In the genomic region with DNA sequence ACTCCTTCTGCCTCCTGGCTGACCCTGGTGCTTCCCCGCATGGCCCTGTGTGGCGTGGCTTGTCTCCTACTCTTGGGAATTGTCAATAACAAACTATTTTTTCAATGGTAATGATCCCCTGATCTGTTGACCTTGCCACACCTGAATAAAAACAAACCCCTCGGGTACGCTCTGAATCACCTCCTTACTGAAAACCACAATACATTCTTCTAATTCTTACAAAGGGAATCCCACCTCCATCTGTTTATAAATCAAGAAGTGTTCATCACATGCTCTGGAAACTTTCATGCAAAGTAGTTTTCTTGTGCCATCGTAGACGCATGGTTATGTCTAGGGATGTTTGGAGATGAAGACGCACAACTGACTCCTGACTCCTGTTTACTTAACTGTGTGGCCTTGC, we compare ENCODE assay signal across 26 cellular contexts.
DNase-seq lines count a peak whose midpoint lies in the region; ATAC-seq and TF ChIP-seq lines count a peak whose summit lies in the region.
"Had no signal": no experiment of that assay in that cellular context is flagged by ENCODE, and none has a peak within 500 bp of the region (broad histone marks: within the 10 kb centered on the region; RNA-seq: fewer than 3 reads in every experiment).

No MANE protein-coding gene starts in this region.

- no peak overlapping the region for H3K27ac Mint-ChIP-seq in CD4-positive, alpha-beta memory T cell
- H3K27ac Mint-ChIP-seq: activated CD4-positive, alpha-beta memory T cell treated with anti-CD3 and anti-CD28 coated beads for 36 hours; naive thymus-derived CD4-positive, alpha-beta T cell; stimulated activated naive CD8-positive, alpha-beta T cell treated with anti-CD3 and anti-CD28 coated beads, Interleukin-15, amount 100 ng/mL, for 72 hours had no signal

- no peak overlapping the region for H2BK5ac ChIP-seq in IMR-90 (ENCODE audit: low read depth, low read length, poor library complexity, severe bottlenecking)

- H3K56ac ChIP-seq in IMR-90 (ENCODE audit: extremely low read depth, insufficient read depth, low read length) = no peak overlapping the region

- peaks cover 0 to 19% of the 10 kb centered on the region in 2 donors for H3K27me3 Mint-ChIP-seq in CD4-positive, alpha-beta memory T cell

- H2BK20ac ChIP-seq in IMR-90 (ENCODE audit: low read depth, low read length) = peak overlapping the region; percentile 33

- H4K20me1 ChIP-seq in IMR-90 (ENCODE audit: insufficient read depth, low read length) = no peaks in the 10 kb centered on the region

- no peak overlapping the region for H3K4me2 ChIP-seq in IMR-90 (ENCODE audit: low read depth, low read length)
- H3K4me2 ChIP-seq: A549 had no signal

- H2BK15ac ChIP-seq in IMR-90 (ENCODE audit: low read depth, low read length) = peak overlapping the region; percentile 6; the same call in 2 of the 3 replicates

- peak overlapping the region; percentile 9; the same call in 1 of the 2 replicates for H4K5ac ChIP-seq in IMR-90 (ENCODE audit: low read depth, low read length)

- H3K9ac ChIP-seq in IMR-90 (ENCODE audit: low read depth, low read length) = no peak overlapping the region

- H3K79me1 ChIP-seq in IMR-90 (ENCODE audit: low read depth in 1 of 2, low read length in 2 of 2) = 0 out of 4 replicates have a peak, but pooled peaks cover 0 to 2% of the 10 kb centered on the region in 2 experiments

- H3K4me3 Mint-ChIP-seq in CD4-positive, alpha-beta memory T cell = no peak overlapping the region
- H3K4me3 Mint-ChIP-seq: activated CD4-positive, alpha-beta memory T cell treated with anti-CD3 and anti-CD28 coated beads for 36 hours; naive thymus-derived CD4-positive, alpha-beta T cell; stimulated activated naive CD8-positive, alpha-beta T cell treated with anti-CD3 and anti-CD28 coated beads, Interleukin-15, amount 100 ng/mL, for 72 hours had no signal

- H4K8ac ChIP-seq in IMR-90 (ENCODE audit: low read depth in 2 of 2, low read length in 2 of 2) = 0 out of 4 replicates have a peak overlapping the region, but pooled peaks of 1 of the 2 experiments have one; percentile 2

- ATAC-seq in IMR-90 (ENCODE audit: low read depth) = peak; percentile 24
- no peak for ATAC-seq in HG02678 (IDR thresholded peaks at IDR 0.05; ENCODE audit: unreplicated experiment)
- ATAC-seq in Right ventricle myocardium superior (ENCODE audit: poor library complexity) = no peak
- ATAC-seq: A549; naive thymus-derived CD4-positive, alpha-beta T cell; stimulated activated naive CD8-positive, alpha-beta T cell treated with anti-CD3 and anti-CD28 coated beads, Interleukin-15, amount 100 ng/mL, for 72 hours had no signal

- H3K18ac ChIP-seq in IMR-90 (ENCODE audit: low read depth, low read length) = peak overlapping the region; percentile 11; the same call in 1 of the 2 replicates

- no peak overlapping the region for H4K91ac ChIP-seq in IMR-90 (ENCODE audit: insufficient read depth, low read depth, low read length)

- peaks cover 16% of the 10 kb centered on the region for H3K4me1 ChIP-seq in IMR-90 (ENCODE audit: control insufficient read depth, insufficient read depth, low read length)
- H3K4me1 ChIP-seq in CD4-positive, alpha-beta memory T cell (ENCODE audit: insufficient read depth, low read length) = no peaks in the 10 kb centered on the region
- H3K4me1 ChIP-seq: A549, BE2C had no signal

- no peaks in the 10 kb centered on the region for H3K4me1 Mint-ChIP-seq in CD4-positive, alpha-beta memory T cell
- H3K4me1 Mint-ChIP-seq: naive thymus-derived CD4-positive, alpha-beta T cell; stimulated activated naive CD8-positive, alpha-beta T cell treated with anti-CD3 and anti-CD28 coated beads, Interleukin-15, amount 100 ng/mL, for 72 hours had no signal

- 42% methylated on average over 3 of the region's 7 CpGs; no CpG with 5 or more reads in 1 of the 2 experiments for WGBS in IMR-90 (ENCODE audit: extremely low coverage in 2 of 2, insufficient read length in 1 of 2), 2 experiments

- no peak for TF ChIP-seq RAD21 in IMR-90 (IDR thresholded peaks at IDR 0.05; ENCODE audit: low read length)

- in situ Hi-C loops in IMR-90 (cut with MboI; ENCODE audit: low sequenced_read_pairs) (loop anchor here (25.0 kb wide), 1 partner anchor 423 kb away; no protein-coding TSS in a partner anchor), astrocyte of the cerebellum (cut with HindIII; ENCODE audit: low sequenced_read_pairs) (no loop called here)

- H3K14ac ChIP-seq in IMR-90 (replicated peaks; ENCODE audit: low read depth, low read length) = peak overlapping the region; percentile 81

- intact Hi-C loops in IMR-90 (cut with micrococcal nuclease) = loop anchor here (5.0 kb wide), 1 partner anchor 283 kb away; no protein-coding TSS in a partner anchor
- intact Hi-C loops in CD4-positive, alpha-beta memory T cell (cut with micrococcal nuclease) = no loop called here
- intact Hi-C loops in Right ventricle myocardium superior (cut with DNase I) = no loop called here

- peak overlapping the region; percentile 25; the same call in 1 of the 2 replicates for H2BK120ac ChIP-seq in IMR-90 (ENCODE audit: low read depth, low read length)

- H3K27me3 ChIP-seq in AG04450 (ENCODE audit: control insufficient read depth, insufficient read depth, low read length) (no peaks in the 10 kb centered on the region), IMR-90 (ENCODE audit: control insufficient read depth, insufficient read depth, low read length) (peaks cover 3% of the 10 kb centered on the region; the same call in 1 of the 2 replicates), kidney epithelial cell (ENCODE audit: control insufficient read depth, insufficient read depth, low read length) (no peaks in the 10 kb centered on the region)
- H3K27me3 ChIP-seq in CD4-positive, alpha-beta memory T cell (ENCODE audit: insufficient read depth, low read length) = no peaks in the 10 kb centered on the region
- H3K27me3 ChIP-seq: BE2C, thyroid gland had no signal

- DNase-seq in AG04450 (ENCODE audit: low read depth, low spot score) = peak; percentile 34
- peak; percentile 52 for DNase-seq in IMR-90
- DNase-seq in astrocyte of the cerebellum (ENCODE audit: low read depth) = peak; percentile 49
- DNase-seq in kidney epithelial cell (ENCODE audit: low read depth) = peak; percentile 71
- no peak for DNase-seq in GM20000 (ENCODE audit: low spot score)
- DNase-seq in CD4-positive, alpha-beta memory T cell = no peak
- no peak for DNase-seq in Right ventricle myocardium superior
- DNase-seq: activated CD4-positive, alpha-beta memory T cell treated with anti-CD3 and anti-CD28 coated beads for 36 hours; activated CD8-positive, alpha-beta memory T cell treated with anti-CD3 and anti-CD28 coated beads, Interleukin-2, amount 50 U/mL, for 4 hours; activated naive CD4-positive, alpha-beta T cell treated with anti-CD3 and anti-CD28 coated beads, Interleukin-2, amount 50 U/mL, for 16 hours; amygdala; BE2C; central memory CD4-positive, alpha-beta T cell; dermis blood vessel endothelial cell; midbrain; naive thymus-derived CD4-positive, alpha-beta T cell; NCI-H1092; NCI-H187 treated with DMSO at 0.1 percent for 48 hours; NCI-H526 treated with DMSO at 0.1 percent for 48 hours; occipital lobe; stimulated activated naive CD8-positive, alpha-beta T cell treated with anti-CD3 and anti-CD28 coated beads, Interleukin-15, amount 100 ng/mL, for 72 hours; T-helper 1 cell; thyroid gland had no signal

- H3K9me1 ChIP-seq in IMR-90 (ENCODE audit: insufficient read depth, low read length) = peaks cover 14% of the 10 kb centered on the region

- POLR2A ChIA-PET in AG04450 (lab: Yijun Ruan, JAX) (no interaction called here), IMR-90 (lab: Charles Lee; ENCODE audit: unreplicated experiment) (no interaction called here)
- POLR2A ChIA-PET in CD4-positive, alpha-beta memory T cell (lab: Charles Lee; ENCODE audit: partially characterized antibody) = no interaction called here

- TF ChIP-seq CTCF in AG04450 (IDR thresholded peaks at IDR 0.05; ENCODE audit: low read depth, low read length) = no peak
- TF ChIP-seq CTCF in IMR-90 (conservative IDR thresholded peaks at IDR 0.05; ENCODE audit: low read depth, low read length) = no peak
- no peak for TF ChIP-seq CTCF in astrocyte of the cerebellum (IDR thresholded peaks at IDR 0.05; ENCODE audit: low read depth, low read length, missing control alignments)
- TF ChIP-seq CTCF in kidney epithelial cell (IDR thresholded peaks at IDR 0.05; ENCODE audit: insufficient read depth, low read length, poor library complexity, severe bottlenecking) = no peak
- TF ChIP-seq CTCF in GM20000 (IDR thresholded peaks at IDR 0.05; ENCODE audit: extremely low read depth, missing control alignments) = no peak

- dilution Hi-C loops in IMR-90 (cut with HindIII; ENCODE audit: low sequenced_read_pairs, unreplicated experiment) = no loop called here

- H3K9me3 ChIP-seq in AG04450 (ENCODE audit: control insufficient read depth, insufficient read depth, low read length) = peaks cover 7% of the 10 kb centered on the region
- no peaks in the 10 kb centered on the region for H3K9me3 ChIP-seq in IMR-90 (ENCODE audit: control insufficient read depth, insufficient read depth, low read length)
- H3K9me3 ChIP-seq in CD4-positive, alpha-beta memory T cell (ENCODE audit: control insufficient read depth in 1 of 2, low read length in 2 of 2) = no peaks in the 10 kb centered on the region
- H3K9me3 ChIP-seq: A549, BE2C, thyroid gland had no signal

- H2AK5ac ChIP-seq in IMR-90 (ENCODE audit: low read depth, low read length) = peak overlapping the region; percentile 61

- H2AK9ac ChIP-seq in IMR-90 (replicated peaks; ENCODE audit: low read depth, low read length, poor library complexity) = peak overlapping the region; percentile 67

- H3K36me3 ChIP-seq in IMR-90 (ENCODE audit: control insufficient read depth, insufficient read depth, low read length) = no peaks in the 10 kb centered on the region
- no peaks in the 10 kb centered on the region for H3K36me3 ChIP-seq in kidney epithelial cell (ENCODE audit: control insufficient read depth, insufficient read depth, low read length)
- no peaks in the 10 kb centered on the region for H3K36me3 ChIP-seq in CD4-positive, alpha-beta memory T cell (ENCODE audit: insufficient read depth, low read length)
- H3K36me3 ChIP-seq: BE2C, thyroid gland had no signal

- no TSS peak for BruUV-seq in IMR-90 (replicated peaks; lab: Mats Ljungman, UMichigan)

- H3K36me3 Mint-ChIP-seq in CD4-positive, alpha-beta memory T cell = no peaks in the 10 kb centered on the region
- H3K36me3 Mint-ChIP-seq: activated CD4-positive, alpha-beta memory T cell treated with anti-CD3 and anti-CD28 coated beads for 36 hours; naive thymus-derived CD4-positive, alpha-beta T cell had no signal

- no peak overlapping the region for H2AFZ ChIP-seq in IMR-90 (replicated peaks; ENCODE audit: low read length, poor library complexity)

- H3K27ac ChIP-seq in AG04450 (ENCODE audit: low read depth, low read length) = no peak overlapping the region
- H3K27ac ChIP-seq in IMR-90 (ENCODE audit: insufficient read depth, low read length) = no peak overlapping the region
- H3K27ac ChIP-seq in CD4-positive, alpha-beta memory T cell (ENCODE audit: low read depth, low read length) = no peak overlapping the region
- H3K27ac ChIP-seq: A549, skin epidermis, thyroid gland had no signal

- no peak for TF ChIP-seq POLR2A in IMR-90 (IDR thresholded peaks at IDR 0.05; ENCODE audit: low read depth, low read length)

- CTCF ChIA-PET in AG04450 (lab: Charles Lee) (interaction anchor here (1.4 kb wide), 1 partner anchor 9 kb away, joined by 6 read pairs; no protein-coding TSS in a partner anchor), IMR-90 (lab: Yijun Ruan, JAX) (no interaction called here)
- CTCF ChIA-PET in CD4-positive, alpha-beta memory T cell (lab: Charles Lee; ENCODE audit: partially characterized antibody) = no interaction called here

- H3K4me3 ChIP-seq in AG04450 (ENCODE audit: low read depth, low read length) (no peak overlapping the region), IMR-90 (ENCODE audit: insufficient read depth, low read depth, low read length) (no peak overlapping the region), astrocyte of the cerebellum (ENCODE audit: low read depth, low read length) (no peak overlapping the region), kidney epithelial cell (ENCODE audit: low read depth, low read length) (no peak overlapping the region)
- no peak overlapping the region for H3K4me3 ChIP-seq in CD4-positive, alpha-beta memory T cell (ENCODE audit: low read length in 2 of 2)
- H3K4me3 ChIP-seq: A549, skin epidermis, thyroid gland had no signal

- peak overlapping the region; percentile 68 for H3K4ac ChIP-seq in IMR-90 (ENCODE audit: low read depth, low read length)

- H3K9me3 Mint-ChIP-seq in CD4-positive, alpha-beta memory T cell = peaks cover 0 to 4% (median 0%) of the 10 kb centered on the region in 8 donors
- H3K9me3 Mint-ChIP-seq: activated CD4-positive, alpha-beta memory T cell treated with anti-CD3 and anti-CD28 coated beads for 36 hours had no signal

- peak overlapping the region; percentile 62; the same call in 1 of the 2 replicates for H3K23ac ChIP-seq in IMR-90 (ENCODE audit: low read depth, low read length)

Comparison
In these comparisons a context has a peak if more than half of its experiments do, and no peak if none do; other contexts are left out.
1. DNase-seq: peak in AG04450 (single experiment), IMR-90 (single experiment), astrocyte of the cerebellum (single experiment) and kidney epithelial cell (single experiment); none in GM20000 (single experiment), CD4-positive, alpha-beta memory T cell (0 of 5) and Right ventricle myocardium superior (single experiment).